Comparison of ENCODE assay signal across 33 cellular contexts in genomic region chr3:88509582-88509981, GRCh38.
"Had no signal": no experiment of that assay in that cellular context is flagged by ENCODE, and none has a peak within 500 bp of the region (broad histone marks: within the 10 kb centered on the region; RNA-seq: fewer than 3 reads in every experiment).

No MANE protein-coding gene starts in this region.

- H3K4me1 ChIP-seq: adrenal gland, body of pancreas, esophagus muscularis mucosa, foreskin keratinocyte, heart left ventricle, sigmoid colon, uterus had no signal

- H3K27me3 ChIP-seq: adrenal gland, body of pancreas, esophagus muscularis mucosa, foreskin keratinocyte, heart left ventricle, ovary, sigmoid colon, uterus had no signal

- FAIRE-seq: islet of Langerhans had no signal

- H3K4me2 ChIP-seq: smooth muscle cell had no signal

- H3K27ac ChIP-seq: adrenal gland, body of pancreas, esophagus muscularis mucosa, foreskin keratinocyte, heart left ventricle, ovary, sigmoid colon, uterus had no signal

- H3K27me3 Mint-ChIP-seq: activated CD4-positive, alpha-beta memory T cell treated with anti-CD3 and anti-CD28 coated beads for 36 hours; activated CD4-positive, alpha-beta T cell treated with anti-CD3 and anti-CD28 coated beads, Interleukin-2, amount 10 ng/mL, durations not matched to agents 24 days and 14 days; activated naive CD8-positive, alpha-beta T cell treated with anti-CD3 and anti-CD28 coated beads for 36 hours; progenitor cell of endocrine pancreas; stimulated activated memory B cell treated with anti-CD40 and anti-IgM and Interleukin-4, amounts not matched to agents 10 μg/mL and 1 μg/mL and 100 μg/mL, for 72 hours; stimulated activated naive CD8-positive, alpha-beta T cell treated with anti-CD3 and anti-CD28 coated beads, Interleukin-15, amount 100 ng/mL, for 72 hours; type B pancreatic cell had no signal

- H3K4me1 Mint-ChIP-seq: activated CD4-positive, alpha-beta T cell treated with anti-CD3 and anti-CD28 coated beads, Interleukin-2, amount 10 ng/mL, durations not matched to agents 24 days and 14 days; activated naive CD8-positive, alpha-beta T cell treated with anti-CD3 and anti-CD28 coated beads for 36 hours; stimulated activated memory B cell treated with anti-CD40 and anti-IgM and Interleukin-4, amounts not matched to agents 10 μg/mL and 1 μg/mL and 100 μg/mL, for 72 hours; stimulated activated naive CD8-positive, alpha-beta T cell treated with anti-CD3 and anti-CD28 coated beads, Interleukin-15, amount 100 ng/mL, for 72 hours had no signal

- H3K36me3 ChIP-seq: adrenal gland, esophagus muscularis mucosa, heart left ventricle, ovary, sigmoid colon, uterus had no signal

- H3K36me3 Mint-ChIP-seq: activated CD4-positive, alpha-beta memory T cell treated with anti-CD3 and anti-CD28 coated beads for 36 hours; activated naive CD8-positive, alpha-beta T cell treated with anti-CD3 and anti-CD28 coated beads for 36 hours; stimulated activated memory B cell treated with anti-CD40 and anti-IgM and Interleukin-4, amounts not matched to agents 10 μg/mL and 1 μg/mL and 100 μg/mL, for 72 hours; type B pancreatic cell had no signal

- H3K27ac Mint-ChIP-seq: activated CD4-positive, alpha-beta memory T cell treated with anti-CD3 and anti-CD28 coated beads for 36 hours; activated CD4-positive, alpha-beta T cell treated with anti-CD3 and anti-CD28 coated beads, Interleukin-2, amount 10 ng/mL, durations not matched to agents 24 days and 14 days; activated naive CD4-positive, alpha-beta T cell treated with anti-CD3 and anti-CD28 coated beads for 36 hours; activated naive CD8-positive, alpha-beta T cell treated with anti-CD3 and anti-CD28 coated beads for 36 hours; activated T-helper 1 cell treated with anti-CD3 and anti-CD28 coated beads, Interleukin-12 subunit alpha, Interleukin-12 subunit beta, Interleukin-2, Interleukin-4 antibody, amounts not matched to agents 30 ng/mL and 10 ng/mL and 1 ng/mL, durations not matched to agents 14 hours and 24 hours and 36 hours; naive thymus-derived CD4-positive, alpha-beta T cell; progenitor cell of endocrine pancreas; stimulated activated memory B cell treated with anti-CD40 and anti-IgM and Interleukin-4, amounts not matched to agents 10 μg/mL and 1 μg/mL and 100 μg/mL, for 72 hours; stimulated activated naive CD8-positive, alpha-beta T cell treated with anti-CD3 and anti-CD28 coated beads, Interleukin-15, amount 100 ng/mL, for 72 hours; type B pancreatic cell had no signal

- DNase-seq: activated CD4-positive, alpha-beta memory T cell treated with anti-CD3 and anti-CD28 coated beads for 36 hours; activated CD4-positive, alpha-beta T cell treated with anti-CD3 and anti-CD28 coated beads, Interleukin-2, amount 10 ng/mL, durations not matched to agents 24 days and 14 days; activated CD4-positive, CD25-positive, alpha-beta regulatory T cell treated with anti-CD3 and anti-CD28 coated beads, Interleukin-2, amount 50 U/mL, for 72 hours; activated CD8-positive, alpha-beta memory T cell treated with anti-CD3 and anti-CD28 coated beads, Interleukin-2, amount 50 U/mL, for 4 hours; activated effector memory CD4-positive, alpha-beta T cell treated with anti-CD3 and anti-CD28 coated beads, Interleukin-2, amount 50 U/mL, for 16 hours; activated naive CD4-positive, alpha-beta T cell treated with anti-CD3 and anti-CD28 coated beads for 36 hours; activated naive CD8-positive, alpha-beta T cell treated with anti-CD3 and anti-CD28 coated beads for 36 hours; activated T-cell treated with anti-CD3 and anti-CD28 coated beads, Interleukin-2, amount 50 U/mL, for 1 hour; adrenal gland; aorta; body of pancreas; dermis blood vessel endothelial cell; effector CD4-positive, alpha-beta T cell; foreskin keratinocyte; heart left ventricle; mammary epithelial cell; naive thymus-derived CD4-positive, alpha-beta T cell; ovary; retina; sigmoid colon; stimulated activated CD4-positive, alpha-beta T cell treated with anti-CD3 and anti-CD28 coated beads, Interleukin-1b, Interleukin-23, amount 100 ng/mL, for 48 hours; stimulated activated CD4-positive, alpha-beta T cell treated with anti-CD3 and anti-CD28 coated beads, Interleukin-4, amount 100 ng/mL, for 4 hours; stimulated activated CD8-positive, alpha-beta memory T cell treated with anti-CD3 and anti-CD28 coated beads, Interleukin-4, amount 100 ng/mL, for 48 hours; stimulated activated naive CD8-positive, alpha-beta T cell treated with anti-CD3 and anti-CD28 coated beads, Interleukin-15, amount 100 ng/mL, for 72 hours; substantia nigra; uterus had no signal

- H3K4me3 ChIP-seq: adrenal gland, body of pancreas, esophagus muscularis mucosa, heart left ventricle, ovary, sigmoid colon, smooth muscle cell, uterus had no signal

- H3K9me3 ChIP-seq: adrenal gland, body of pancreas, esophagus muscularis mucosa, ovary, sigmoid colon, uterus had no signal

- ATAC-seq: body of pancreas; foreskin keratinocyte; heart left ventricle; naive thymus-derived CD4-positive, alpha-beta T cell; stimulated activated memory B cell treated with anti-CD40 and anti-IgM and Interleukin-4, amounts not matched to agents 10 μg/mL and 1 μg/mL and 100 μg/mL, for 72 hours; stimulated activated naive CD8-positive, alpha-beta T cell treated with anti-CD3 and anti-CD28 coated beads, Interleukin-15, amount 100 ng/mL, for 72 hours had no signal

- H3K4me3 Mint-ChIP-seq: activated CD4-positive, alpha-beta memory T cell treated with anti-CD3 and anti-CD28 coated beads for 36 hours; activated CD4-positive, alpha-beta T cell treated with anti-CD3 and anti-CD28 coated beads, Interleukin-2, amount 10 ng/mL, durations not matched to agents 24 days and 14 days; activated naive CD4-positive, alpha-beta T cell treated with anti-CD3 and anti-CD28 coated beads for 36 hours; activated naive CD8-positive, alpha-beta T cell treated with anti-CD3 and anti-CD28 coated beads for 36 hours; activated T-helper 1 cell treated with anti-CD3 and anti-CD28 coated beads, Interleukin-12 subunit alpha, Interleukin-12 subunit beta, Interleukin-2, Interleukin-4 antibody, amounts not matched to agents 30 ng/mL and 10 ng/mL and 1 ng/mL, durations not matched to agents 14 hours and 24 hours and 36 hours; naive thymus-derived CD4-positive, alpha-beta T cell; stimulated activated memory B cell treated with anti-CD40 and anti-IgM and Interleukin-4, amounts not matched to agents 10 μg/mL and 1 μg/mL and 100 μg/mL, for 72 hours; stimulated activated naive CD8-positive, alpha-beta T cell treated with anti-CD3 and anti-CD28 coated beads, Interleukin-15, amount 100 ng/mL, for 72 hours; type B pancreatic cell had no signal
